Comparison of ENCODE assay signal across 8 cellular contexts in genomic region chr19:29941828-29942403, GRCh38. TPM values are rescaled to one million over a fixed set of nuclear protein-coding genes. Genes with fewer than 3 reads are reported as not detected.
DNase-seq lines count a peak whose midpoint lies in the region; ATAC-seq and TF ChIP-seq lines count a peak whose summit lies in the region.

Gene URI1 (plus strand): TSS chr19:29942239. CDS start chr19:29942548, 309 bp downstream.

- H3K9me3 Mint-ChIP-seq in activated B cell treated with CpG ODN at 0.5 μM for 24 hours = peaks cover 3% of the 10 kb centered on the region

- peak within 1 kb of the TSS; percentile 96 for H3K4me3 Mint-ChIP-seq in activated B cell treated with CpG ODN at 0.5 μM for 24 hours

- H3K4me3 ChIP-seq in AG04449 (ENCODE audit: low read depth, low read length) = peak within 1 kb of the TSS; percentile 95

- DNase-seq in AG04449 (ENCODE audit: low read depth, low spot score) (no peak), NCI-H226 (peak; percentile 72), activated B cell treated with CpG ODN at 0.5 μM for 24 hours (peak; percentile 99), caudate nucleus (lab: John Stamatoyannopoulos, UW) (peak in 59 of 61 donors; percentile 46 to 94 (median 80)), islet precursor cell (peak; percentile 94)
- DNase-seq in stimulated activated CD4-positive, alpha-beta T cell treated with anti-CD3 and anti-CD28 coated beads, Interleukin-12 subunit alpha, Interleukin-12 subunit beta, amount 100 ng/mL, for 4 hours = peak; percentile 98

- peaks cover 36% of the 10 kb centered on the region for H3K4me1 Mint-ChIP-seq in activated B cell treated with CpG ODN at 0.5 μM for 24 hours

- POLR2A ChIA-PET in AG04449 (lab: Yijun Ruan, JAX) = interaction anchor here (0.7 kb wide), 2 partner anchors 19 to 227 kb away, joined by 3 read pairs; partner anchors contain the start of gene C19orf12
- POLR2A ChIA-PET in activated B cell treated with CpG ODN at 0.5 μM for 24 hours (lab: Charles Lee) = interaction anchor here (0.6 to 3.0 kb wide), 13 partner anchors 22 to 336 kb away, joined by 3 to 25 read pairs (median 5); partner anchors contain the start of genes C19orf12, PLEKHF1 and POP4

- intact Hi-C loops in activated B cell treated with CpG ODN at 0.5 μM for 24 hours (cut with micrococcal nuclease) = loop anchor here (1.0 to 10.0 kb wide), 8 partner anchors 35 to 729 kb away; partner anchors contain the start of genes C19orf12, CCNE1, POP4 and UQCRFS1

- H3K27me3 Mint-ChIP-seq in activated B cell treated with CpG ODN at 0.5 μM for 24 hours = peaks cover 7% of the 10 kb centered on the region

- CTCF ChIA-PET in AG04449 (lab: Yijun Ruan, JAX) (interaction anchor here (1.2 to 1.4 kb wide), 3 partner anchors 206 to 331 kb away, joined by 3 to 4 read pairs (median 3); no protein-coding TSS in a partner anchor), activated B cell treated with CpG ODN at 0.5 μM for 24 hours (lab: Charles Lee) (interaction anchor here (2.0 kb wide), 1 partner anchor 25 kb away, joined by 9 read pairs; no protein-coding TSS in a partner anchor)

- ATAC-seq in GM18907 (IDR thresholded peaks at IDR 0.05; ENCODE audit: unreplicated experiment) (peak; percentile 86), HG03135 (IDR thresholded peaks at IDR 0.05; ENCODE audit: unreplicated experiment) (peak; percentile 85), activated B cell treated with CpG ODN at 0.5 μM for 24 hours (ENCODE audit: low read depth) (peak; percentile 91)

- TF ChIP-seq CTCF in AG04449 (IDR thresholded peaks at IDR 0.05; ENCODE audit: insufficient read depth, low read length, missing control alignments) = no peak
- TF ChIP-seq CTCF in activated B cell treated with CpG ODN at 0.5 μM for 24 hours (IDR thresholded peaks at IDR 0.05) = no peak

- peak within 1 kb of the TSS; percentile 92 for H3K27ac Mint-ChIP-seq in activated B cell treated with CpG ODN at 0.5 μM for 24 hours

- peaks cover 7% of the 10 kb centered on the region for H3K36me3 Mint-ChIP-seq in activated B cell treated with CpG ODN at 0.5 μM for 24 hours (ENCODE audit: low read depth)

- H3K27ac ChIP-seq in caudate nucleus (ENCODE audit: low read depth, low read length) = peak within 1 kb of the TSS; percentile 36

RNA-seq across cellular contexts. Expression of gene URI1, which starts in this region (rescaled TPM):
- total RNA-seq in activated B cell treated with CpG ODN at 0.5 μM for 24 hours = 49.8 and 50.6 TPM in 2 replicates
